In genomic region chr6:158892266-158892665, GRCh38 we compare ENCODE assay signal across 20 cellular contexts.
DNase-seq lines count a peak whose midpoint lies in the region; ATAC-seq, FAIRE-seq and TF ChIP-seq lines count a peak whose summit lies in the region.
"Had no signal": no experiment of that assay in that cellular context is flagged by ENCODE, and none has a peak within 500 bp of the region (broad histone marks: within the 10 kb centered on the region; RNA-seq: fewer than 3 reads in every experiment).

No MANE protein-coding gene starts in this region.

- peak; percentile 49 for DNase-seq in EH (ENCODE audit: low read depth)
- no peak for DNase-seq in SK-N-MC (ENCODE audit: low read depth, low spot score)
- no peak for DNase-seq in astrocyte (ENCODE audit: low read depth)
- DNase-seq in stimulated activated CD4-positive, alpha-beta T cell treated with anti-CD3 and anti-CD28 coated beads, Interleukin-15, amount 100 ng/mL, for 24 hours, result no peak
- DNase-seq in activated CD4-positive, alpha-beta T cell treated with anti-CD3 and anti-CD28 coated beads for 36 hours, result no peak
- no peak for DNase-seq in NCI-H1092 treated with DMSO at 0.1 percent for 48 hours (lab: John Stamatoyannopoulos, UW)
- DNase-seq: CD8-positive, alpha-beta T cell; COR-L47; DMS153; DMS79 treated with DMSO at 0.1 percent for 48 hours; H7 had no signal

- FAIRE-seq in G401.6 (lab: Jason Lieb, UNC), result peak; percentile 47
- FAIRE-seq in astrocyte (lab: Jason Lieb, UNC), result no peak
- FAIRE-seq: A549, D721Med, GM12878, GM18507, K562 had no signal

- H2AFZ ChIP-seq in astrocyte (ENCODE audit: low read depth, low read length), result no peak overlapping the region
- H2AFZ ChIP-seq: GM23338 had no signal

- peak overlapping the region; percentile 48 for H3K27ac Mint-ChIP-seq in astrocyte (ENCODE audit: unreplicated experiment)
- H3K27ac Mint-ChIP-seq in activated CD4-positive, alpha-beta T cell treated with anti-CD3 and anti-CD28 coated beads for 36 hours, result no peak overlapping the region
- H3K27ac Mint-ChIP-seq: CD8-positive, alpha-beta T cell; GM23338 had no signal

- peaks cover 6% of the 10 kb centered on the region for H3K4me1 ChIP-seq in astrocyte (ENCODE audit: insufficient read depth, low read length)

- intact Hi-C loops in activated CD4-positive, alpha-beta T cell treated with anti-CD3 and anti-CD28 coated beads for 36 hours (cut with DNase I, micrococcal nuclease), result no loop called here

- H3K4me2 ChIP-seq in astrocyte (ENCODE audit: low read length), result no peak overlapping the region
- H3K4me2 ChIP-seq: A549, GM23338 had no signal

- TF ChIP-seq CTCF in astrocyte (IDR thresholded peaks at IDR 0.05; ENCODE audit: insufficient read depth, low read depth, low read length), result no peak

- H3K27ac ChIP-seq in SK-N-MC (0 out of 2 replicates have a peak overlapping the region, but pooled peaks have one; percentile 12), astrocyte (ENCODE audit: low read depth, low read length) (no peak overlapping the region)

- H3K4me3 Mint-ChIP-seq in astrocyte (ENCODE audit: unreplicated experiment), result no peak overlapping the region
- H3K4me3 Mint-ChIP-seq in activated CD4-positive, alpha-beta T cell treated with anti-CD3 and anti-CD28 coated beads for 36 hours, result no peak overlapping the region
- H3K4me3 Mint-ChIP-seq: CD14-positive monocyte; CD8-positive, alpha-beta T cell; GM23338 had no signal

- no peaks in the 10 kb centered on the region for H3K27me3 Mint-ChIP-seq in astrocyte (ENCODE audit: low read depth, unreplicated experiment)
- H3K27me3 Mint-ChIP-seq in activated CD4-positive, alpha-beta T cell treated with anti-CD3 and anti-CD28 coated beads for 36 hours, result no peaks in the 10 kb centered on the region

- CTCF ChIA-PET in activated CD4-positive, alpha-beta T cell treated with anti-CD3 and anti-CD28 coated beads for 36 hours (lab: Charles Lee), result no interaction called here

- no peak overlapping the region for H3K4me3 ChIP-seq in SK-N-MC
- H3K4me3 ChIP-seq in astrocyte (ENCODE audit: insufficient read depth, low read depth, low read length), result no peak overlapping the region
- H3K4me3 ChIP-seq: A549, GM12878, GM23338, K562 had no signal

- peaks cover 2% of the 10 kb centered on the region for H3K36me3 Mint-ChIP-seq in astrocyte (ENCODE audit: low read depth, unreplicated experiment)
- no peaks in the 10 kb centered on the region for H3K36me3 Mint-ChIP-seq in activated CD4-positive, alpha-beta T cell treated with anti-CD3 and anti-CD28 coated beads for 36 hours (ENCODE audit: low read depth)
- H3K36me3 Mint-ChIP-seq: CD14-positive monocyte; CD8-positive, alpha-beta T cell had no signal

- no peak for ATAC-seq in activated CD4-positive, alpha-beta T cell treated with anti-CD3 and anti-CD28 coated beads for 36 hours
- no peak for ATAC-seq in HG02970 (IDR thresholded peaks at IDR 0.05; ENCODE audit: low FRiP score, unreplicated experiment)
- ATAC-seq: A549; CD8-positive, alpha-beta T cell; GM12878; GM23338; K562 had no signal

- H3K79me2 ChIP-seq in astrocyte (ENCODE audit: insufficient read depth, low read length), result no peaks in the 10 kb centered on the region

- H3K9ac ChIP-seq in SK-N-MC (ENCODE audit: insufficient read length), result no peak overlapping the region
- H3K9ac ChIP-seq in astrocyte (ENCODE audit: low read length), result no peak overlapping the region

- H3K36me3 ChIP-seq in SK-N-MC (ENCODE audit: insufficient read depth, low read length) (no peaks in the 10 kb centered on the region), astrocyte (ENCODE audit: insufficient read depth, low read length) (no peaks in the 10 kb centered on the region)

- H4K20me1 ChIP-seq in astrocyte (ENCODE audit: insufficient read depth, low read length), result no peaks in the 10 kb centered on the region

- H3K9me3 ChIP-seq in SK-N-MC (ENCODE audit: low read depth, low read length) (no peaks in the 10 kb centered on the region), astrocyte (ENCODE audit: insufficient read depth, low read depth, low read length) (no peaks in the 10 kb centered on the region)
- H3K9me3 ChIP-seq: A549 had no signal

- H3K9me3 Mint-ChIP-seq in astrocyte (ENCODE audit: unreplicated experiment), result peaks cover 12% of the 10 kb centered on the region
- no peaks in the 10 kb centered on the region for H3K9me3 Mint-ChIP-seq in activated CD4-positive, alpha-beta T cell treated with anti-CD3 and anti-CD28 coated beads for 36 hours (ENCODE audit: low read depth)
- H3K9me3 Mint-ChIP-seq: CD8-positive, alpha-beta T cell had no signal

- H3K27me3 ChIP-seq in astrocyte (ENCODE audit: insufficient read depth, low read length), result no peaks in the 10 kb centered on the region

- POLR2A ChIA-PET in activated CD4-positive, alpha-beta T cell treated with anti-CD3 and anti-CD28 coated beads for 36 hours (lab: Charles Lee), result no interaction called here

- peaks cover 14% of the 10 kb centered on the region for H3K4me1 Mint-ChIP-seq in astrocyte (ENCODE audit: low read depth, unreplicated experiment)
- H3K4me1 Mint-ChIP-seq in activated CD4-positive, alpha-beta T cell treated with anti-CD3 and anti-CD28 coated beads for 36 hours, result no peaks in the 10 kb centered on the region
- H3K4me1 Mint-ChIP-seq: CD14-positive monocyte had no signal
